ENCODE assay signal across 9 cellular contexts in the genomic region with DNA sequence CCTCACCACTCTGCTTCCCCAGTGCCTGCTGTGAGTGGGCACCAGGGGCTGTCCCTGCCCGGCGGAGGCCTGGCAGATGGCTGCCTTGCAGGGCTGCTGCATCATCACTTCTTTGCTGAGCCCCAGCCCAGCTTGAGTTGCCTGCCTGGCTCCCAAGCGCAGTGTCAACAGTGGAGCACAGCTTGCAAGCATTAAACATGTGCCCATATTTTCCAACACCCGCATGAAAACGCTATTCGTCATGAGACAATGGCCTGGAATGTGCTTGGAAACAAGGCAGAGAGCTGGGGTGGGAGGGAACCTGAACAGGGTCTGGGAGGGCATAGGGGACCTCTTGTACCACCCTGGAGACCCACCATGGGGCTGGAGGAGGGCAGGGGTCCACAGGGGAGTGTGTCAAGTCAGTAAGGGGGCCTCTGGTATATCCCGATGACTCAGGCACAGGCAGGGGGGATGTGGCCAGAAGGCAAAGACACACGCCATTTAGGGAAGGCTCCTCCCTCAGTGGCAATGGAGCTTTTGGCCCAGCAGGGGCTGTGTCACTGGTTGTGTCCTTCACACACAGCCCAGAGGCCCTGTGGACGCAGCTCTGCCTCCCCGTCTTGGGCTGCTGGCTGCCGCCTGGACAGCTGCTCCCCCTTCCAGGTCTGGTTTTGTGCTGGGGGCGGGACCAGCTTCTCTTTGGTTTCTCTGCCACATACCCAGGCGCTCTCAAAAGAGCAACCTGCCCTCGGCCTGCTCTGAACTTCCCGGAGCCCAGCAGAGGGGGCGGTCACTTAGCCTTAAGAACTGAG. TPM values are rescaled to one million over a fixed set of nuclear protein-coding genes. Genes with fewer than 3 reads are reported as not detected.
DNase-seq lines count a peak whose midpoint lies in the region; ATAC-seq and TF ChIP-seq lines count a peak whose summit lies in the region.
"Had no signal": no experiment of that assay in that cellular context is flagged by ENCODE, and none has a peak within 500 bp of the region (broad histone marks: within the 10 kb centered on the region; RNA-seq: fewer than 3 reads in every experiment).

No MANE protein-coding gene starts in this region.

- intact Hi-C loops in posterior cingulate gyrus (cut with DNase I): no loop called here

- no peak overlapping the region for H3K27ac Mint-ChIP-seq in activated naive CD4-positive, alpha-beta T cell treated with anti-CD3 and anti-CD28 coated beads, Interleukin-2, amount 50 U/mL, for 72 hours
- H3K27ac Mint-ChIP-seq: activated CD4-positive, alpha-beta T cell treated with anti-CD3 and anti-CD28 coated beads for 36 hours had no signal

- H3K9me3 Mint-ChIP-seq in activated naive CD4-positive, alpha-beta T cell treated with anti-CD3 and anti-CD28 coated beads, Interleukin-2, amount 50 U/mL, for 72 hours: no peaks in the 10 kb centered on the region

- peak; percentile 88 for DNase-seq in DMS 273 treated with DMSO at 0.1 percent for 48 hours (lab: John Stamatoyannopoulos, UW)
- DNase-seq in RWPE1 (ENCODE audit: low spot score): no peak
- peak; percentile 81 for DNase-seq in fibroblast of the conjunctiva (ENCODE audit: low read depth)
- peak in 8 of 10 donors; percentile 67 to 97 (median 83) for DNase-seq in posterior cingulate gyrus
- no peak for DNase-seq in activated naive CD4-positive, alpha-beta T cell treated with anti-CD3 and anti-CD28 coated beads, Interleukin-2, amount 50 U/mL, for 72 hours (ENCODE audit: low spot score in 2 of 2)
- no peak for DNase-seq in germinal center (ENCODE audit: low spot score)
- DNase-seq in NCI-H2107 treated with DMSO at 0.1 percent for 48 hours (lab: John Stamatoyannopoulos, UW; ENCODE audit: unreplicated experiment): no peak
- DNase-seq: activated CD4-positive, alpha-beta T cell treated with anti-CD3 and anti-CD28 coated beads for 36 hours had no signal

- H3K36me3 Mint-ChIP-seq in activated naive CD4-positive, alpha-beta T cell treated with anti-CD3 and anti-CD28 coated beads, Interleukin-2, amount 50 U/mL, for 72 hours: no peaks in the 10 kb centered on the region

- TF ChIP-seq CTCF in RWPE1 (conservative IDR thresholded peaks at IDR 0.05; ENCODE audit: low read depth): no peak

- CTCF ChIA-PET in RWPE1 (lab: Yijun Ruan, JAX): interaction anchor here (0.6 to 1.1 kb wide), 4 partner anchors 11 to 1150 kb away, joined by 3 to 4 read pairs (median 3); no protein-coding TSS in a partner anchor

- H3K27ac ChIP-seq in RWPE1: peak overlapping the region; percentile 100

- no peak for ATAC-seq in activated naive CD4-positive, alpha-beta T cell treated with anti-CD3 and anti-CD28 coated beads, Interleukin-2, amount 50 U/mL, for 72 hours
- no peak for ATAC-seq in HG03135 (IDR thresholded peaks at IDR 0.05; ENCODE audit: unreplicated experiment)
- ATAC-seq: activated CD4-positive, alpha-beta T cell treated with anti-CD3 and anti-CD28 coated beads for 36 hours had no signal

- POLR2A ChIA-PET in RWPE1 (lab: Yijun Ruan, JAX; ENCODE audit: low non-redundant PET): no interaction called here

RNA-seq across cellular contexts. Expression of a gene that starts 17.4 kb away (rescaled TPM):
- total RNA-seq in activated naive CD4-positive, alpha-beta T cell treated with anti-CD3 and anti-CD28 coated beads, Interleukin-2, amount 50 U/mL, for 72 hours: 1 to 10 TPM in 1 of 2 donors, under 1 TPM in 1; 0.82 to 1.8 TPM

RNA-seq across cellular contexts. Expression of a gene that starts 56.9 kb away (rescaled TPM):
- total RNA-seq in activated naive CD4-positive, alpha-beta T cell treated with anti-CD3 and anti-CD28 coated beads, Interleukin-2, amount 50 U/mL, for 72 hours: not detected
- total RNA-seq: activated CD4-positive, alpha-beta T cell treated with anti-CD3 and anti-CD28 coated beads for 36 hours had no signal

Comparison
In these comparisons a context has a peak if more than half of its experiments do, and no peak if none do; other contexts are left out.
1. DNase-seq: peak in DMS 273 treated with DMSO at 0.1 percent for 48 hours (single experiment), fibroblast of the conjunctiva (single experiment) and posterior cingulate gyrus (8 of 10); none in RWPE1 (single experiment), activated naive CD4-positive, alpha-beta T cell treated with anti-CD3 and anti-CD28 coated beads, Interleukin-2, amount 50 U/mL, for 72 hours (0 of 2), germinal center (single experiment) and NCI-H2107 treated with DMSO at 0.1 percent for 48 hours (single experiment).